In the genomic region with DNA sequence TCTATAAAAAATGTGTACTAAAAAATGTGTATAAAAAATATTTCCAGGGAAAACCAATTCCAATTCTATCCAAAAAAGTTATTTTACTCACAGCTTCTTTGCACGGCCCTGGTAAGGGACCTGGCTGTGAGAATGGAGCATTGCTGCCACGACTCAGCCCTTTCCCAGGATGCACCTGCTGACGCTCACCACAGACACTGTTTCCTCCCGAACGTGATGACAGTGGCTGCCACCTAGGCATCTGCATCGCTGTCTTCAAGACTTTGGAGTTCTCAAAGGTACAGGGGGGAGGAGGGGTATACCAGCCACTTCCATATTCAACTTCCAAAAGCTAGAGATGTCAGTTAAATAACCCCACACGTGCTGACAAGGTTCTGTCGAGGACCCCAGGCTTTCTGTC, we compare ENCODE assay signal across 19 cellular contexts.
"Had no signal": no experiment of that assay in that cellular context is flagged by ENCODE, and none has a peak within 500 bp of the region (broad histone marks: within the 10 kb centered on the region; RNA-seq: fewer than 3 reads in every experiment).

No MANE protein-coding gene starts in this region.

- H3K36me3 Mint-ChIP-seq: activated naive CD8-positive, alpha-beta T cell had no signal

- H3K27ac ChIP-seq: epithelial cell of prostate, lower lobe of right lung, right lobe of liver, SK-N-MC, skin epidermis, tibial artery, WERI-Rb-1 had no signal

- ATAC-seq: lower lobe of right lung; mucosa of descending colon; right lobe of liver; stimulated activated naive CD8-positive, alpha-beta T cell treated with anti-CD3 and anti-CD28 coated beads, Interleukin-15, amount 100 ng/mL, for 72 hours had no signal

- DNase-seq: activated CD4-positive, alpha-beta T cell treated with anti-CD3 and anti-CD28 coated beads for 48 hours; activated CD8-positive, alpha-beta memory T cell treated with anti-CD3 and anti-CD28 coated beads for 24 hours; activated gamma-delta T cell treated with Interleukin-2 at 50 U/mL for 16 hours; amygdala; kidney; lower lobe of right lung; mesendoderm; mucosa of descending colon; nucleus accumbens; right lobe of liver; stimulated activated CD4-positive, alpha-beta T cell treated with anti-CD3 and anti-CD28 coated beads, Interleukin-1b, Interleukin-23, amount 100 ng/mL, for 48 hours; stimulated activated naive CD8-positive, alpha-beta T cell treated with anti-CD3 and anti-CD28 coated beads, Interleukin-15, amount 100 ng/mL, for 72 hours; tibial artery; WERI-Rb-1 had no signal

- H3K27ac Mint-ChIP-seq: activated naive CD8-positive, alpha-beta T cell had no signal

- H3K27me3 ChIP-seq: right lobe of liver, tibial artery had no signal

- H3K4me3 Mint-ChIP-seq: activated naive CD8-positive, alpha-beta T cell; stimulated activated naive CD8-positive, alpha-beta T cell treated with anti-CD3 and anti-CD28 coated beads, Interleukin-15, amount 100 ng/mL, for 72 hours had no signal

- FAIRE-seq: kidney, TTC549 had no signal

- H3K4me3 ChIP-seq: lower lobe of right lung, mucosa of descending colon, right lobe of liver, SK-N-MC, skin epidermis, tibial artery had no signal

- H3K27me3 Mint-ChIP-seq: activated naive CD8-positive, alpha-beta T cell; stimulated activated naive CD8-positive, alpha-beta T cell treated with anti-CD3 and anti-CD28 coated beads, Interleukin-15, amount 100 ng/mL, for 72 hours had no signal

- H3K36me3 ChIP-seq: lower lobe of right lung, right lobe of liver, tibial artery had no signal

- H3K9me3 Mint-ChIP-seq: stimulated activated naive CD8-positive, alpha-beta T cell treated with anti-CD3 and anti-CD28 coated beads, Interleukin-15, amount 100 ng/mL, for 72 hours had no signal

- H3K4me1 ChIP-seq: lower lobe of right lung, right lobe of liver, tibial artery had no signal

- H3K9me3 ChIP-seq: lower lobe of right lung, mucosa of descending colon, right lobe of liver, tibial artery had no signal
